ENCODE assay signal across 16 cellular contexts in genomic region chr2:109685453-109685852, GRCh38.
DNase-seq lines count a peak whose midpoint lies in the region; ATAC-seq, FAIRE-seq and TF ChIP-seq lines count a peak whose summit lies in the region.
"Had no signal": no experiment of that assay in that cellular context is flagged by ENCODE, and none has a peak within 500 bp of the region (broad histone marks: within the 10 kb centered on the region; RNA-seq: fewer than 3 reads in every experiment).

No MANE protein-coding gene starts in this region.

- peaks cover 2 to 3% of the 10 kb centered on the region in 2 experiments for H3K27me3 ChIP-seq in endothelial cell of umbilical vein (ENCODE audit: control insufficient read depth in 2 of 2, insufficient read depth in 2 of 2, low read length in 2 of 2)
- no peaks in the 10 kb centered on the region for H3K27me3 ChIP-seq in upper lobe of right lung

- no peaks in the 10 kb centered on the region for H3K9me3 ChIP-seq in endothelial cell of umbilical vein (replicated peaks; ENCODE audit: control insufficient read depth, insufficient read depth, low read length)
- no peaks in the 10 kb centered on the region for H3K9me3 ChIP-seq in upper lobe of right lung
- H3K9me3 ChIP-seq: HAP-1 had no signal

- H3K27ac Mint-ChIP-seq in nephron progenitor cell (peak overlapping the region; percentile 8), Calu3 (ENCODE audit: unreplicated experiment) (no peak overlapping the region)
- H3K27ac Mint-ChIP-seq: CD4-positive, CD25-positive, alpha-beta regulatory T cell had no signal

- POLR2A ChIA-PET in endothelial cell of umbilical vein (lab: Charles Lee) = no interaction called here

- H3K9ac ChIP-seq in endothelial cell of umbilical vein (replicated peaks; ENCODE audit: extremely low read depth, insufficient read depth, low read length) = no peak overlapping the region

- ATAC-seq in SK-N-SH treated with all-trans-retinoic acid at 6 μM for 48 hours (peak; percentile 21; the same call in 1 of the 3 replicates), upper lobe of right lung (no peak), HG02870 (IDR thresholded peaks at IDR 0.05; ENCODE audit: unreplicated experiment) (no peak)

- FAIRE-seq in endothelial cell of umbilical vein (lab: Jason Lieb, UNC) = peak; percentile 50
- FAIRE-seq: GM12891 had no signal

- H3K27me3 Mint-ChIP-seq in nephron progenitor cell (ENCODE audit: low read depth, poor library complexity) (peaks cover 21% of the 10 kb centered on the region), Calu3 (ENCODE audit: unreplicated experiment) (no peaks in the 10 kb centered on the region)

- H3K9me1 ChIP-seq in endothelial cell of umbilical vein (replicated peaks; ENCODE audit: control insufficient read depth, extremely low read depth, insufficient read depth, low read length) = no peaks in the 10 kb centered on the region

- DNase-seq in endothelial cell of umbilical vein (ENCODE audit: low read depth, low spot score) (no peak), nephron progenitor cell (no peak), upper lobe of right lung (peak; percentile 28), putamen (ENCODE audit: low spot score) (no peak), Calu3 (no peak)
- DNase-seq: ACHN; CD4-positive, CD25-positive, alpha-beta regulatory T cell; DMS79; NCI-H1092 treated with DMSO at 0.1 percent for 48 hours; NCI-H1694; NCI-H748 treated with DMSO at 0.1 percent for 48 hours; PC-9 had no signal

- peaks cover 33% of the 10 kb centered on the region for H3K4me1 Mint-ChIP-seq in nephron progenitor cell
- H3K4me1 Mint-ChIP-seq in Calu3 (ENCODE audit: low read depth, unreplicated experiment) = peaks cover 30% of the 10 kb centered on the region
- H3K4me1 Mint-ChIP-seq: CD4-positive, CD25-positive, alpha-beta regulatory T cell had no signal

- H3K79me2 ChIP-seq in endothelial cell of umbilical vein (ENCODE audit: control insufficient read depth, insufficient read depth, low read length) = no peaks in the 10 kb centered on the region

- intact Hi-C loops in endothelial cell of umbilical vein (cut with micrococcal nuclease) = no loop called here
- intact Hi-C loops in upper lobe of right lung (cut with DNase I) = no loop called here
- intact Hi-C loops in Calu3 (cut with micrococcal nuclease; ENCODE audit: unreplicated experiment) = no loop called here

- BruUV-seq in endothelial cell of umbilical vein (replicated peaks; lab: Mats Ljungman, UMichigan) (no TSS peak), Calu3 (replicated peaks; lab: Mats Ljungman, UMichigan) (no TSS peak)

- no peak for TF ChIP-seq POLR2A in endothelial cell of umbilical vein (IDR thresholded peaks at IDR 0.05; ENCODE audit: low read depth, low read length)

- H3K4me1 ChIP-seq in endothelial cell of umbilical vein (ENCODE audit: control insufficient read depth, extremely low read depth, insufficient read depth, low read length) (no peaks in the 10 kb centered on the region), upper lobe of right lung (peaks cover 12% of the 10 kb centered on the region)
- H3K4me1 ChIP-seq: HAP-1 had no signal

- no peak overlapping the region for H2AFZ ChIP-seq in endothelial cell of umbilical vein (ENCODE audit: low read depth, low read length)
- H2AFZ ChIP-seq: PC-9 had no signal

- no peak overlapping the region for H3K27ac ChIP-seq in endothelial cell of umbilical vein (ENCODE audit: insufficient read depth, low read depth, low read length)
- no peak overlapping the region for H3K27ac ChIP-seq in upper lobe of right lung
- H3K27ac ChIP-seq: PC-9 had no signal

- H4K20me1 ChIP-seq in endothelial cell of umbilical vein (replicated peaks; ENCODE audit: control insufficient read depth, extremely low read depth, insufficient read depth, low read length) = no peaks in the 10 kb centered on the region

- CTCF ChIA-PET in endothelial cell of umbilical vein (lab: Charles Lee) (interaction anchor here (1.0 kb wide), 1 partner anchor 22 kb away, joined by 3 read pairs; no protein-coding TSS in a partner anchor), Calu3 (lab: Charles Lee) (no interaction called here)

- H3K4me3 ChIP-seq in endothelial cell of umbilical vein (replicated peaks in 1 of 3; ENCODE audit: insufficient read depth in 1 of 3, low read depth in 1 of 3, low read length in 3 of 3) (no peak overlapping the region), upper lobe of right lung (no peak overlapping the region)
- H3K4me3 ChIP-seq: HAP-1, PC-9 had no signal

- dilution Hi-C loops in endothelial cell of umbilical vein (cut with MboI; ENCODE audit: extremely low pct_ligation_motif_present, low sequenced_read_pairs) = no loop called here

- H3K4me3 Mint-ChIP-seq in nephron progenitor cell (no peak overlapping the region), Calu3 (ENCODE audit: low read depth, unreplicated experiment) (no peak overlapping the region)
- H3K4me3 Mint-ChIP-seq: CD4-positive, CD25-positive, alpha-beta regulatory T cell had no signal

- no peaks in the 10 kb centered on the region for H3K9me3 Mint-ChIP-seq in nephron progenitor cell
- no peaks in the 10 kb centered on the region for H3K9me3 Mint-ChIP-seq in Calu3 (ENCODE audit: low read depth, unreplicated experiment)

- H3K36me3 ChIP-seq in endothelial cell of umbilical vein (ENCODE audit: control insufficient read depth in 2 of 2, extremely low read depth in 1 of 2, insufficient read depth in 2 of 2, low read length in 2 of 2) (no peaks in the 10 kb centered on the region), upper lobe of right lung (no peaks in the 10 kb centered on the region)
- H3K36me3 ChIP-seq: HAP-1 had no signal

- TF ChIP-seq CTCF in endothelial cell of umbilical vein (IDR thresholded peaks at IDR 0.05; ENCODE audit: extremely low read depth in 1 of 2, insufficient read depth in 1 of 2, low read depth in 1 of 2, low read length in 2 of 2) (no peak), nephron progenitor cell (IDR thresholded peaks at IDR 0.05) (no peak), upper lobe of right lung (IDR thresholded peaks at IDR 0.05) (no peak), Calu3 (IDR thresholded peaks at IDR 0.05; ENCODE audit: unreplicated experiment) (no peak)

- H3K36me3 Mint-ChIP-seq in nephron progenitor cell (ENCODE audit: low read depth) (no peaks in the 10 kb centered on the region), Calu3 (ENCODE audit: insufficient read depth, unreplicated experiment) (peaks cover 11% of the 10 kb centered on the region)
- H3K36me3 Mint-ChIP-seq: CD4-positive, CD25-positive, alpha-beta regulatory T cell had no signal

- no peak overlapping the region for H3K4me2 ChIP-seq in endothelial cell of umbilical vein (ENCODE audit: insufficient read depth, low read length)
- H3K4me2 ChIP-seq: PC-9 had no signal

TF ChIP-seq in SK-N-SH treated with all-trans-retinoic acid at 6 μM for 48 hours, 23 proteins besides CTCF, POLR2A, EP300 and RAD21:
- TF ChIP-seq CSDC2 (CRISPR knock-in tag; IDR thresholded peaks at IDR 0.05) (peak; percentile 60; the same call in 1 of the 2 replicates), ZFP30 (CRISPR knock-in tag; IDR thresholded peaks at IDR 0.05) (no peak), TSHZ2 (CRISPR knock-in tag; IDR thresholded peaks at IDR 0.05) (no peak), ZFP3 (CRISPR knock-in tag; IDR thresholded peaks at IDR 0.05) (no peak)

TF ChIP-seq in endothelial cell of umbilical vein, 7 proteins besides CTCF, POLR2A, EP300 and RAD21:
- no peak for TF ChIP-seq EZH2 (IDR thresholded peaks at IDR 0.05; ENCODE audit: borderline replicate concordance, low read depth, low read length, severe bottlenecking)
- TF ChIP-seq JUN (IDR thresholded peaks at IDR 0.05; ENCODE audit: borderline replicate concordance, insufficient read depth, insufficient read length, low read depth) = no peak
- no peak for TF ChIP-seq FOS (IDR thresholded peaks at IDR 0.05; ENCODE audit: borderline replicate concordance, insufficient read depth, low read length)
- TF ChIP-seq MAX (IDR thresholded peaks at IDR 0.05; ENCODE audit: insufficient read depth, insufficient read length) = no peak
- TF ChIP-seq MYC (IDR thresholded peaks at IDR 0.05; ENCODE audit: low read depth, low read length) = no peak
- no peak for TF ChIP-seq GATA2 (IDR thresholded peaks at IDR 0.05; ENCODE audit: insufficient read depth, insufficient read length, low read depth, low read length)
- no peak for TF ChIP-seq POLR2AphosphoS5 (IDR thresholded peaks at IDR 0.05; ENCODE audit: insufficient read depth, low read depth, low read length)
TF ChIP-seq in endothelial cell of umbilical vein: peak in this region for 0.
